ENCODE assay signal across 1 cellular context in genomic region chr19:2944775-2945574, GRCh38.
TF ChIP-seq lines count a peak whose summit lies in the region.

Gene ZNF77, minus strand, starts transcription at chr19:2944971. Its CDS starts 131 bp downstream, at chr19:2944840.

TF ChIP-seq in WTC11, 78 proteins besides CTCF, POLR2A, EP300 and RAD21 (continued from another document):
- no peak for TF ChIP-seq ZNF317 (CRISPR knock-in tag; IDR thresholded peaks at IDR 0.05; ENCODE audit: borderline replicate concordance, low read depth)
- no peak for TF ChIP-seq FOXJ3 (CRISPR knock-in tag; IDR thresholded peaks at IDR 0.05; ENCODE audit: borderline replicate concordance)
- TF ChIP-seq ESRRA (CRISPR knock-in tag; IDR thresholded peaks at IDR 0.05; ENCODE audit: borderline replicate concordance) = 0 out of 2 replicates have a peak, but pooled peaks have one; percentile 32
- TF ChIP-seq HMGA2 (CRISPR knock-in tag; IDR thresholded peaks at IDR 0.05) = peak; percentile 4; the same call in 1 of the 2 replicates
- TF ChIP-seq EMX1 (CRISPR knock-in tag; IDR thresholded peaks at IDR 0.05) = 0 out of 2 replicates have a peak, but pooled peaks have one; percentile 67
- 0 out of 2 replicates have a peak, but pooled peaks have one; percentile 8 for TF ChIP-seq ZNF423 (CRISPR knock-in tag; IDR thresholded peaks at IDR 0.05)
- TF ChIP-seq CREB1 (CRISPR knock-in tag; IDR thresholded peaks at IDR 0.05) = no peak; the same call in 1 of the 2 replicates
- TF ChIP-seq ARID4B (CRISPR knock-in tag; IDR thresholded peaks at IDR 0.05; ENCODE audit: borderline replicate concordance) = no peak
- TF ChIP-seq E2F4 (CRISPR knock-in tag; IDR thresholded peaks at IDR 0.05; ENCODE audit: borderline replicate concordance, low read depth) = no peak
- 0 out of 2 replicates have a peak, but pooled peaks have one; percentile 73 for TF ChIP-seq NFATC4 (CRISPR knock-in tag; IDR thresholded peaks at IDR 0.05)
- TF ChIP-seq MLX (CRISPR knock-in tag; IDR thresholded peaks at IDR 0.05) = no peak
- peak; percentile 6; the same call in 1 of the 2 replicates for TF ChIP-seq MYBL2 (CRISPR knock-in tag; IDR thresholded peaks at IDR 0.05)
- TF ChIP-seq E2F5 (CRISPR knock-in tag; IDR thresholded peaks at IDR 0.05) = 0 out of 2 replicates have a peak, but pooled peaks have one; percentile 37
- TF ChIP-seq ZNF671 (CRISPR knock-in tag; IDR thresholded peaks at IDR 0.05) = 0 out of 2 replicates have a peak, but pooled peaks have one; percentile 58
- no peak for TF ChIP-seq KAT7 (CRISPR knock-in tag; IDR thresholded peaks at IDR 0.05; ENCODE audit: borderline replicate concordance)
